21 cellular contexts compared by ENCODE assay signal in genomic region chr2:119195001-119195400, GRCh38. TPM values are rescaled to one million over a fixed set of nuclear protein-coding genes. Genes with fewer than 3 reads are reported as not detected.
DNase-seq lines count a peak whose midpoint lies in the region; ATAC-seq, FAIRE-seq and TF ChIP-seq lines count a peak whose summit lies in the region.
"Had no signal": no experiment of that assay in that cellular context is flagged by ENCODE, and none has a peak within 500 bp of the region (broad histone marks: within the 10 kb centered on the region; RNA-seq: fewer than 3 reads in every experiment).

No MANE protein-coding gene starts in this region.

- no peak for FAIRE-seq in astrocyte (lab: Jason Lieb, UNC)
- no peak for FAIRE-seq in HepG2 (lab: Jason Lieb, UNC)
- FAIRE-seq: H54 had no signal

- TF ChIP-seq RAD21 in IMR-90 (IDR thresholded peaks at IDR 0.05; ENCODE audit: low read length) (no peak), HepG2 (CRISPR knock-in tag; IDR thresholded peaks at IDR 0.05) (no peak)

- no peaks in the 10 kb centered on the region for H3K36me3 Mint-ChIP-seq in astrocyte (ENCODE audit: low read depth, unreplicated experiment)
- H3K36me3 Mint-ChIP-seq: CD4-positive, alpha-beta memory T cell had no signal

- no peak overlapping the region for H2BK15ac ChIP-seq in IMR-90 (ENCODE audit: low read depth, low read length)

- no peak overlapping the region for H4K91ac ChIP-seq in IMR-90 (ENCODE audit: insufficient read depth, low read depth, low read length)

- POLR2A ChIA-PET in IMR-90 (lab: Charles Lee; ENCODE audit: unreplicated experiment), result no interaction called here
- POLR2A ChIA-PET in HepG2 (lab: Yijun Ruan, JAX), result no interaction called here

- H2AK9ac ChIP-seq in IMR-90 (replicated peaks; ENCODE audit: low read depth, low read length, poor library complexity), result no peak overlapping the region

- ATAC-seq in IMR-90 (ENCODE audit: low read depth) (no peak), HepG2 (no peak), GM21390 (IDR thresholded peaks at IDR 0.05; ENCODE audit: unreplicated experiment) (no peak)

- BruUV-seq in IMR-90 (replicated peaks; lab: Mats Ljungman, UMichigan) (no TSS peak), HepG2 (replicated peaks; lab: Mats Ljungman, UMichigan) (no TSS peak)

- H3K9me3 Mint-ChIP-seq in astrocyte (ENCODE audit: unreplicated experiment), result peaks cover 6% of the 10 kb centered on the region

- H3K79me2 ChIP-seq in astrocyte (ENCODE audit: insufficient read depth, low read length) (no peaks in the 10 kb centered on the region), HepG2 (ENCODE audit: insufficient read depth, low read length) (no peaks in the 10 kb centered on the region)

- TF ChIP-seq CTCF in IMR-90 (conservative IDR thresholded peaks at IDR 0.05; ENCODE audit: low read depth, low read length), result no peak
- no peak for TF ChIP-seq CTCF in astrocyte (IDR thresholded peaks at IDR 0.05; ENCODE audit: insufficient read depth, low read depth, low read length)
- no peak for TF ChIP-seq CTCF in HepG2 (CRISPR knock-in tag; IDR thresholded peaks at IDR 0.05)
- no peak for TF ChIP-seq CTCF in spleen (IDR thresholded peaks at IDR 0.05 in 8 of 11, conservative IDR thresholded peaks at IDR 0.05 in 3 of 11)

- peaks cover 2% of the 10 kb centered on the region for H3K27me3 Mint-ChIP-seq in astrocyte (ENCODE audit: low read depth, unreplicated experiment)

- in situ Hi-C loops in IMR-90 (cut with MboI; ENCODE audit: low sequenced_read_pairs), result no loop called here
- in situ Hi-C loops in HepG2 (cut with HindIII; ENCODE audit: extremely low pct_ligation_motif_present, low pct_unique_long_range_greater_than_20kb), result no loop called here

- H3K18ac ChIP-seq in IMR-90 (ENCODE audit: low read depth, low read length), result no peak overlapping the region

- H3K4me3 ChIP-seq in IMR-90 (ENCODE audit: insufficient read depth, low read depth, low read length), result no peak overlapping the region
- H3K4me3 ChIP-seq in astrocyte (ENCODE audit: insufficient read depth, low read depth, low read length), result no peak overlapping the region
- no peak overlapping the region for H3K4me3 ChIP-seq in HepG2 (replicated peaks in 1 of 3; ENCODE audit: insufficient read depth in 1 of 3, low read depth in 2 of 3, low read length in 3 of 3)
- no peak overlapping the region for H3K4me3 ChIP-seq in spleen
- H3K4me3 ChIP-seq: GM23248 had no signal

- TF ChIP-seq POLR2A in IMR-90 (IDR thresholded peaks at IDR 0.05; ENCODE audit: low read depth, low read length) (no peak), HepG2 (IDR thresholded peaks at IDR 0.05; ENCODE audit: insufficient read depth in 1 of 2, low read depth in 2 of 2, low read length in 2 of 2) (no peak), spleen (IDR thresholded peaks at IDR 0.05) (no peak)

- H4K20me1 ChIP-seq in IMR-90 (ENCODE audit: insufficient read depth, low read length), result no peaks in the 10 kb centered on the region
- no peaks in the 10 kb centered on the region for H4K20me1 ChIP-seq in astrocyte (ENCODE audit: insufficient read depth, low read length)
- H4K20me1 ChIP-seq in HepG2 (ENCODE audit: insufficient read depth, low read length), result no peaks in the 10 kb centered on the region

- no peaks in the 10 kb centered on the region for H3K79me1 ChIP-seq in IMR-90 (ENCODE audit: low read depth in 1 of 2, low read length in 2 of 2)

- no peak overlapping the region for H3K14ac ChIP-seq in IMR-90 (replicated peaks; ENCODE audit: low read depth, low read length)

- TF ChIP-seq EP300 in HepG2 (IDR thresholded peaks at IDR 0.05; ENCODE audit: low read depth in 2 of 2, low read length in 2 of 2) (no peak), HepG2 (CRISPR knock-in tag; IDR thresholded peaks at IDR 0.05; ENCODE audit: borderline replicate concordance) (no peak)

- H3K56ac ChIP-seq in IMR-90 (ENCODE audit: extremely low read depth, insufficient read depth, low read length), result no peak overlapping the region

- H3K9me3 ChIP-seq in IMR-90 (ENCODE audit: control insufficient read depth, insufficient read depth, low read length) (no peaks in the 10 kb centered on the region), astrocyte (ENCODE audit: insufficient read depth, low read depth, low read length) (no peaks in the 10 kb centered on the region), HepG2 (ENCODE audit: low read length) (no peaks in the 10 kb centered on the region), spleen (no peaks in the 10 kb centered on the region)

- no peak overlapping the region for H4K8ac ChIP-seq in IMR-90 (ENCODE audit: low read depth in 2 of 2, low read length in 2 of 2)

- no peak overlapping the region for H3K27ac ChIP-seq in IMR-90 (ENCODE audit: insufficient read depth, low read length)
- no peak overlapping the region for H3K27ac ChIP-seq in astrocyte (ENCODE audit: low read depth, low read length)
- no peak overlapping the region for H3K27ac ChIP-seq in HepG2 (ENCODE audit: extremely low read length, insufficient read depth, low read length)
- H3K27ac ChIP-seq in spleen, result no peak overlapping the region
- H3K27ac ChIP-seq: C4-2B, GM23248 had no signal

- H2BK5ac ChIP-seq in IMR-90 (ENCODE audit: low read depth, low read length, poor library complexity, severe bottlenecking), result no peak overlapping the region

- H3K27ac Mint-ChIP-seq in astrocyte (ENCODE audit: unreplicated experiment), result peak overlapping the region; percentile 51
- H3K27ac Mint-ChIP-seq: CD4-positive, alpha-beta memory T cell; IgD-negative memory B cell had no signal

- peaks cover 10% of the 10 kb centered on the region for H3K27me3 ChIP-seq in IMR-90 (ENCODE audit: control insufficient read depth, insufficient read depth, low read length)
- peaks cover 3% of the 10 kb centered on the region for H3K27me3 ChIP-seq in astrocyte (ENCODE audit: insufficient read depth, low read length)
- H3K27me3 ChIP-seq in HepG2 (ENCODE audit: control insufficient read depth in 1 of 2, insufficient read depth in 2 of 2, low read length in 2 of 2), result peaks cover 0 to 3% of the 10 kb centered on the region in 2 experiments; a peak in 1 of 5 replicates
- peaks cover 0 to 41% (median 0%) of the 10 kb centered on the region in 7 donors for H3K27me3 ChIP-seq in spleen (replicated peaks in 1 of 7)

- H3K4me1 Mint-ChIP-seq in astrocyte (ENCODE audit: low read depth, unreplicated experiment), result peaks cover 34% of the 10 kb centered on the region
- H3K4me1 Mint-ChIP-seq: CD4-positive, alpha-beta memory T cell; IgD-negative memory B cell had no signal

- no peak overlapping the region for H4K5ac ChIP-seq in IMR-90 (ENCODE audit: low read depth, low read length)

- H3K4ac ChIP-seq in IMR-90 (ENCODE audit: low read depth, low read length), result no peak overlapping the region

- H3K4me2 ChIP-seq in IMR-90 (ENCODE audit: low read depth, low read length) (no peak overlapping the region), astrocyte (ENCODE audit: low read length) (no peak overlapping the region), HepG2 (ENCODE audit: low read depth, low read length) (no peak overlapping the region)

- no peaks in the 10 kb centered on the region for H3K9me1 ChIP-seq in IMR-90 (ENCODE audit: insufficient read depth, low read length)

- H2BK20ac ChIP-seq in IMR-90 (ENCODE audit: low read depth, low read length), result no peak overlapping the region

- CTCF ChIA-PET in IMR-90 (lab: Yijun Ruan, JAX) (no interaction called here), HepG2 (lab: Yijun Ruan, JAX; ENCODE audit: low intra/inter-chr PET ratio, low total read pairs) (no interaction called here)

- H2BK120ac ChIP-seq in IMR-90 (ENCODE audit: low read depth, low read length), result no peak overlapping the region

- no peak overlapping the region for H2AFZ ChIP-seq in IMR-90 (replicated peaks; ENCODE audit: low read length, poor library complexity)
- no peak overlapping the region for H2AFZ ChIP-seq in astrocyte (ENCODE audit: low read depth, low read length)
- no peak overlapping the region for H2AFZ ChIP-seq in HepG2 (ENCODE audit: low read length)
- H2AFZ ChIP-seq: GM23248 had no signal

- H3K23ac ChIP-seq in IMR-90 (ENCODE audit: low read depth, low read length), result no peak overlapping the region

- intact Hi-C loops in IMR-90 (cut with micrococcal nuclease), result no loop called here
- intact Hi-C loops in HepG2 (cut with micrococcal nuclease; ENCODE audit: unreplicated experiment), result no loop called here
- intact Hi-C loops in spleen (cut with DNase I; ENCODE audit: low total_unique reads), result no loop called here

- H3K9ac ChIP-seq in IMR-90 (ENCODE audit: low read depth, low read length) (no peak overlapping the region), astrocyte (ENCODE audit: low read length) (no peak overlapping the region), HepG2 (ENCODE audit: insufficient read depth, low read depth, low read length) (no peak overlapping the region)
- H3K9ac ChIP-seq: GM23248 had no signal

- no CpG with 5 or more reads among the region's 5 CpGs for WGBS in IMR-90 (ENCODE audit: extremely low coverage in 2 of 2, insufficient read length in 1 of 2), 2 experiments
- 33% methylated on average over 5 of the region's 5 CpGs for WGBS in HepG2 (ENCODE audit: low lambda C conversion rate)
- 89 to 95% (median 91%) methylated on average over 5 of the region's 5 CpGs for WGBS in spleen, 5 donors

- DNase-seq in IMR-90 (no peak), astrocyte (ENCODE audit: low read depth) (no peak), HepG2 (ENCODE audit: low spot score) (no peak), spleen (peak; percentile 45), NCI-H2029 treated with DMSO at 0.1 percent for 48 hours (lab: John Stamatoyannopoulos, UW) (no peak), AG20443 (ENCODE audit: low spot score) (no peak)
- DNase-seq: ACHN; AML-193; CD4-positive, alpha-beta memory T cell; DMS153; DMS79 treated with DMSO at 0.1 percent for 48 hours; GF-D8; GM23248; HCEC 1CT; KBM-7 had no signal

- dilution Hi-C loops in IMR-90 (cut with HindIII; ENCODE audit: low sequenced_read_pairs, unreplicated experiment), result no loop called here

- H3K4me3 Mint-ChIP-seq in astrocyte (ENCODE audit: unreplicated experiment), result no peak overlapping the region
- H3K4me3 Mint-ChIP-seq: CD4-positive, alpha-beta memory T cell; IgD-negative memory B cell had no signal

- H3K36me3 ChIP-seq in IMR-90 (ENCODE audit: control insufficient read depth, insufficient read depth, low read length) (no peaks in the 10 kb centered on the region), astrocyte (ENCODE audit: insufficient read depth, low read length) (no peaks in the 10 kb centered on the region), HepG2 (replicated peaks in 1 of 2; ENCODE audit: control insufficient read depth in 1 of 2, insufficient read depth in 2 of 2, low read length in 2 of 2) (no peaks in the 10 kb centered on the region), spleen (no peaks in the 10 kb centered on the region)

- no peak overlapping the region for H2AK5ac ChIP-seq in IMR-90 (ENCODE audit: low read depth, low read length)

- H3K4me1 ChIP-seq in IMR-90 (ENCODE audit: control insufficient read depth, insufficient read depth, low read length), result peaks cover 18% of the 10 kb centered on the region
- peaks cover 11% of the 10 kb centered on the region for H3K4me1 ChIP-seq in astrocyte (ENCODE audit: insufficient read depth, low read length)
- peaks cover 29% of the 10 kb centered on the region for H3K4me1 ChIP-seq in HepG2 (ENCODE audit: insufficient read depth, low read length)
- peaks cover 0 to 9% (median 1%) of the 10 kb centered on the region in 6 donors for H3K4me1 ChIP-seq in spleen

RNA-seq across cellular contexts. Expression of gene STEAP3, which starts 28.6 kb away (rescaled TPM):
- 18.9 and 19.4 TPM in 2 replicates for total RNA-seq in IMR-90 (2012; rRNA removed)
- 43.9 and 46.6 TPM in 2 replicates for polyA plus RNA-seq in IMR-90 (2012; rRNA removed)
- 19.1 and 50.3 TPM in 2 replicates for polyA plus RNA-seq in IMR-90 (2012; cell fraction: cytosol; rRNA removed)
- polyA plus RNA-seq in IMR-90 (2012; cell fraction: nucleus; rRNA removed; ENCODE audit: low replicate concordance), result 35.5 and 93.9 TPM in 2 replicates
- 38.8 and 43.1 TPM in 2 replicates for total RNA-seq in astrocyte
- 12.8 and 21.1 TPM in 2 replicates for total RNA-seq in HepG2 (2016; rRNA removed; fragmentation: Illumina TruSeq; extraction: Trizol)
- total RNA-seq in HepG2 (2016; cell fraction: cytosol; rRNA removed; fragmentation: Illumina TruSeq; extraction: Trizol; ENCODE audit: low read depth), result 1.9 and 2.5 TPM in 2 replicates
- 12.1 and 21.6 TPM in 2 replicates for total RNA-seq in HepG2 (2016; cell fraction: insoluble cytoplasmic fraction; rRNA removed; fragmentation: Illumina TruSeq; extraction: Trizol)
- 8.0 and 8.1 TPM in 2 replicates for total RNA-seq in HepG2 (2016; cell fraction: membrane; rRNA removed; fragmentation: Illumina TruSeq; extraction: Trizol)
- total RNA-seq in HepG2 (2016; cell fraction: nucleus; rRNA removed; fragmentation: Illumina TruSeq; extraction: Trizol), result 23.7 and 29.0 TPM in 2 replicates
- polyA plus RNA-seq in HepG2 (2011; rRNA removed), result 7.3 and 10.2 TPM in 2 replicates
- polyA plus RNA-seq in HepG2 (2011; cell fraction: cytosol; rRNA removed), result 4.5 and 5.9 TPM in 2 replicates
- polyA plus RNA-seq in HepG2 (2011; cell fraction: nucleus; rRNA removed), result 20.0 and 20.1 TPM in 2 replicates
- 7.0 and 9.7 TPM in 2 replicates for polyA plus RNA-seq in HepG2 (2012)
- 2.3 TPM in 2 replicates for polyA plus RNA-seq in HepG2 (2016; cell fraction: cytosol; fragmentation: Illumina TruSeq; extraction: Trizol; ENCODE audit: low read depth)
- 11.0 and 14.2 TPM in 2 replicates for polyA plus RNA-seq in HepG2 (2016; cell fraction: insoluble cytoplasmic fraction; fragmentation: Illumina TruSeq; extraction: Trizol; ENCODE audit: low read depth)
- 4.7 and 6.6 TPM in 2 replicates for polyA plus RNA-seq in HepG2 (2016; cell fraction: membrane; fragmentation: Illumina TruSeq; extraction: Trizol; ENCODE audit: low read depth)
- polyA plus RNA-seq in HepG2 (2016; cell fraction: nucleus; fragmentation: Illumina TruSeq; extraction: Trizol; ENCODE audit: insufficient read depth, low read depth), result 46.6 and 48.2 TPM in 2 replicates
- 14.5 and 38.6 TPM in 2 replicates for polyA minus RNA-seq in HepG2 (2011; rRNA and poly(A)+ RNA removed; ENCODE audit: low replicate concordance)
- polyA minus RNA-seq in HepG2 (2011; cell fraction: cytosol; rRNA and poly(A)+ RNA removed), result 10.7 and 11.0 TPM in 2 replicates
- polyA minus RNA-seq in HepG2 (2011; cell fraction: nucleus; rRNA and poly(A)+ RNA removed), result 5.8 and 7.5 TPM in 2 replicates
- 1 to 10 TPM in 5 of 7 donors, under 1 TPM in 2; 0.68 to 3.6 (median 2.2) TPM for total RNA-seq in spleen
- 1 to 10 TPM in 1 of 3 donors, under 1 TPM in 2; 0.26 to 1.0 (median 0.50) TPM for polyA plus RNA-seq in spleen
- polyA plus RNA-seq: CD4-positive, alpha-beta memory T cell had no signal

RNA-seq across cellular contexts. Expression of gene C1QL2, which starts 36.5 kb away (rescaled TPM):
- total RNA-seq in IMR-90 (2012; rRNA removed) (not detected in 2 replicates), astrocyte (0.20 TPM in 1 of 2 replicates, not detected in the other), HepG2 (2016; rRNA removed; fragmentation: Illumina TruSeq; extraction: Trizol) (not detected in 2 replicates), spleen (not detected)
- polyA plus RNA-seq in IMR-90 (2012; rRNA removed) (not detected in 2 replicates), HepG2 (2011; rRNA removed) (not detected in 2 replicates), spleen (not detected)
- polyA plus RNA-seq in IMR-90 (2012; cell fraction: cytosol; rRNA removed), result not detected in 2 replicates
- polyA plus RNA-seq in IMR-90 (2012; cell fraction: nucleus; rRNA removed; ENCODE audit: low replicate concordance), result not detected in 2 replicates
- not detected in 2 replicates for total RNA-seq in HepG2 (2016; cell fraction: cytosol; rRNA removed; fragmentation: Illumina TruSeq; extraction: Trizol; ENCODE audit: low read depth)
- not detected in 2 replicates for total RNA-seq in HepG2 (2016; cell fraction: insoluble cytoplasmic fraction; rRNA removed; fragmentation: Illumina TruSeq; extraction: Trizol)
- total RNA-seq in HepG2 (2016; cell fraction: membrane; rRNA removed; fragmentation: Illumina TruSeq; extraction: Trizol), result not detected in 2 replicates
- total RNA-seq in HepG2 (2016; cell fraction: nucleus; rRNA removed; fragmentation: Illumina TruSeq; extraction: Trizol), result not detected in 2 replicates
- not detected in 2 replicates for polyA plus RNA-seq in HepG2 (2011; cell fraction: cytosol; rRNA removed)
- not detected in 2 replicates for polyA plus RNA-seq in HepG2 (2011; cell fraction: nucleus; rRNA removed)
- polyA plus RNA-seq in HepG2 (2012), result not detected in 2 replicates
- polyA plus RNA-seq in HepG2 (2016; cell fraction: cytosol; fragmentation: Illumina TruSeq; extraction: Trizol; ENCODE audit: low read depth), result not detected in 2 replicates
- polyA plus RNA-seq in HepG2 (2016; cell fraction: insoluble cytoplasmic fraction; fragmentation: Illumina TruSeq; extraction: Trizol; ENCODE audit: low read depth), result not detected in 2 replicates
- polyA plus RNA-seq in HepG2 (2016; cell fraction: membrane; fragmentation: Illumina TruSeq; extraction: Trizol; ENCODE audit: low read depth), result not detected in 2 replicates
- not detected in 2 replicates for polyA plus RNA-seq in HepG2 (2016; cell fraction: nucleus; fragmentation: Illumina TruSeq; extraction: Trizol; ENCODE audit: insufficient read depth, low read depth)
- not detected in 2 replicates for polyA minus RNA-seq in HepG2 (2011; rRNA and poly(A)+ RNA removed; ENCODE audit: low replicate concordance)
- not detected in 2 replicates for polyA minus RNA-seq in HepG2 (2011; cell fraction: cytosol; rRNA and poly(A)+ RNA removed)
- polyA minus RNA-seq in HepG2 (2011; cell fraction: nucleus; rRNA and poly(A)+ RNA removed), result not detected in 2 replicates
- total RNA-seq: A172; CD4-positive, alpha-beta memory T cell; GM23248 had no signal
- polyA plus RNA-seq: BJ; CD4-positive, alpha-beta memory T cell; GM23248; IgD-negative memory B cell had no signal
